ENCODE assay signal across 8 cellular contexts in genomic region chr6:25006565-25007001, GRCh38.
A peak's percentile ranks its signal among the peaks of the same experiment; 100 is the strongest.
DNase-seq lines count a peak whose midpoint lies in the region; ATAC-seq and TF ChIP-seq lines count a peak whose summit lies in the region.

No MANE protein-coding gene starts in this region.

- H3K27ac ChIP-seq in skin epidermis: peak overlapping the region in 20 of 21 experiments; percentile 16 to 88 (median 67)

- H3K9me3 Mint-ChIP-seq in activated T-helper 2 cell treated with anti-CD3 and anti-CD28 coated beads, Interferon-gamma antibody, Interleukin-2, Interleukin-4, amounts not matched to agents 10 μg/mL and 5 μg/mL and 100 μg/mL, durations not matched to agents 14 hours and 24 hours and 36 hours: no peaks in the 10 kb centered on the region

- H3K9me3 ChIP-seq in Loucy (ENCODE audit: insufficient read depth, low read depth, low read length): no peaks in the 10 kb centered on the region

- DNase-seq in activated T-helper 2 cell treated with anti-CD3 and anti-CD28 coated beads, Interferon-gamma antibody, Interleukin-2, Interleukin-4, amounts not matched to agents 10 μg/mL and 5 μg/mL and 100 μg/mL, durations not matched to agents 14 hours and 24 hours and 36 hours (ENCODE audit: low spot score): peak; percentile 41
- peak; percentile 81 for DNase-seq in cardiac septum (ENCODE audit: low spot score)
- DNase-seq in H7: no peak

- H3K79me2 ChIP-seq in Loucy (ENCODE audit: insufficient read depth, low read length): peaks cover 89% of the 10 kb centered on the region

- H3K4me3 ChIP-seq in Loucy (ENCODE audit: low read length, poor library complexity, severe bottlenecking) (peak overlapping the region; percentile 30), skin epidermis (no peak overlapping the region), H7 (ENCODE audit: insufficient read depth, low read depth, low read length) (no peak overlapping the region)

- H3K36me3 Mint-ChIP-seq in activated T-helper 2 cell treated with anti-CD3 and anti-CD28 coated beads, Interferon-gamma antibody, Interleukin-2, Interleukin-4, amounts not matched to agents 10 μg/mL and 5 μg/mL and 100 μg/mL, durations not matched to agents 14 hours and 24 hours and 36 hours (ENCODE audit: low read depth): no peaks in the 10 kb centered on the region

- H3K9ac ChIP-seq in Loucy (ENCODE audit: low read depth, low read length, poor library complexity, severe bottlenecking): peak overlapping the region; percentile 51

- H3F3A ChIP-seq in Loucy (ENCODE audit: low read depth): no peaks in the 10 kb centered on the region

- no peak overlapping the region for H2AFZ ChIP-seq in Loucy (ENCODE audit: low read length)

- H3K27me3 ChIP-seq in Loucy (ENCODE audit: insufficient read depth, low read length, poor library complexity, severe bottlenecking): no peaks in the 10 kb centered on the region
- H3K27me3 ChIP-seq in H7 (ENCODE audit: control insufficient read depth, insufficient read depth, low read length): no peaks in the 10 kb centered on the region

- H3K4me1 Mint-ChIP-seq in activated T-helper 2 cell treated with anti-CD3 and anti-CD28 coated beads, Interferon-gamma antibody, Interleukin-2, Interleukin-4, amounts not matched to agents 10 μg/mL and 5 μg/mL and 100 μg/mL, durations not matched to agents 14 hours and 24 hours and 36 hours (ENCODE audit: low read depth): peaks cover 68% of the 10 kb centered on the region

- H3K27me3 Mint-ChIP-seq in activated T-helper 2 cell treated with anti-CD3 and anti-CD28 coated beads, Interferon-gamma antibody, Interleukin-2, Interleukin-4, amounts not matched to agents 10 μg/mL and 5 μg/mL and 100 μg/mL, durations not matched to agents 14 hours and 24 hours and 36 hours (ENCODE audit: low read depth): no peaks in the 10 kb centered on the region

- peak overlapping the region; percentile 68 for H3K4me2 ChIP-seq in Loucy (ENCODE audit: low read depth, low read length, poor library complexity, severe bottlenecking)

- H3K36me3 ChIP-seq in Loucy (ENCODE audit: insufficient read depth, low read length): peaks cover 21% of the 10 kb centered on the region; the same call in 1 of the 2 replicates
- H3K36me3 ChIP-seq in H7 (replicated peaks; ENCODE audit: control insufficient read depth, insufficient read depth, low read length): no peaks in the 10 kb centered on the region

- TF ChIP-seq CTCF in Loucy (conservative IDR thresholded peaks at IDR 0.05; ENCODE audit: low read length): no peak

- H3K9me2 ChIP-seq in Loucy (replicated peaks; ENCODE audit: low read depth, low read length): no peaks in the 10 kb centered on the region

- ATAC-seq in GM18867 (IDR thresholded peaks at IDR 0.05; ENCODE audit: unreplicated experiment) (peak; percentile 20), HG02623 (IDR thresholded peaks at IDR 0.05; ENCODE audit: unreplicated experiment) (no peak), GM19023 (IDR thresholded peaks at IDR 0.05; ENCODE audit: unreplicated experiment) (no peak)

- peak overlapping the region; percentile 27 for H3K4me3 Mint-ChIP-seq in activated T-helper 2 cell treated with anti-CD3 and anti-CD28 coated beads, Interferon-gamma antibody, Interleukin-2, Interleukin-4, amounts not matched to agents 10 μg/mL and 5 μg/mL and 100 μg/mL, durations not matched to agents 14 hours and 24 hours and 36 hours (ENCODE audit: low read depth)

- peaks cover 35% of the 10 kb centered on the region for H3K4me1 ChIP-seq in Loucy (ENCODE audit: insufficient read depth, low read length, poor library complexity, severe bottlenecking)

- H4K20me1 ChIP-seq in Loucy (ENCODE audit: insufficient read depth, low read length, poor library complexity, severe bottlenecking): peaks cover 42% of the 10 kb centered on the region

- intact Hi-C loops in activated T-helper 2 cell treated with anti-CD3 and anti-CD28 coated beads, Interferon-gamma antibody, Interleukin-2, Interleukin-4, amounts not matched to agents 10 μg/mL and 5 μg/mL and 100 μg/mL, durations not matched to agents 14 hours and 24 hours and 36 hours (cut with micrococcal nuclease): loop anchor here (1.0 kb wide), 5 partner anchors 12 to 132 kb away; no protein-coding TSS in a partner anchor
- intact Hi-C loops in cardiac septum (cut with DNase I): no loop called here

- peak overlapping the region; percentile 83 for H3K27ac Mint-ChIP-seq in activated T-helper 2 cell treated with anti-CD3 and anti-CD28 coated beads, Interferon-gamma antibody, Interleukin-2, Interleukin-4, amounts not matched to agents 10 μg/mL and 5 μg/mL and 100 μg/mL, durations not matched to agents 14 hours and 24 hours and 36 hours
